10 cellular contexts compared by ENCODE assay signal in genomic region chrX:85052636-85053343, GRCh38. TPM values are rescaled to one million over a fixed set of nuclear protein-coding genes. Genes with fewer than 3 reads are reported as not detected.
DNase-seq lines count a peak whose midpoint lies in the region; ATAC-seq and TF ChIP-seq lines count a peak whose summit lies in the region.
"Had no signal": no experiment of that assay in that cellular context is flagged by ENCODE, and none has a peak within 500 bp of the region (broad histone marks: within the 10 kb centered on the region; RNA-seq: fewer than 3 reads in every experiment).

No MANE protein-coding gene starts in this region.

- H3K4me2 ChIP-seq in OCI-LY1 (ENCODE audit: low read length) = no peak overlapping the region

- no peaks in the 10 kb centered on the region for H3K27me3 ChIP-seq in OCI-LY1 (ENCODE audit: insufficient read depth, low read length)
- no peaks in the 10 kb centered on the region for H3K27me3 ChIP-seq in H7 (ENCODE audit: control insufficient read depth, insufficient read depth, low read length)

- peak overlapping the region; percentile 13 for H3K27ac Mint-ChIP-seq in activated naive CD4-positive, alpha-beta T cell treated with anti-CD3 and anti-CD28 coated beads for 36 hours
- peak overlapping the region; percentile 48 to 86 for H3K27ac Mint-ChIP-seq in stimulated activated naive CD8-positive, alpha-beta T cell treated with anti-CD3 and anti-CD28 coated beads, Interleukin-15, amount 100 ng/mL, for 72 hours
- H3K27ac Mint-ChIP-seq: activated CD4-positive, alpha-beta T cell treated with anti-CD3 and anti-CD28 coated beads, Interleukin-2, amount 10 ng/mL, durations not matched to agents 24 days and 14 days had no signal

- TF ChIP-seq CTCF in OCI-LY1 (IDR thresholded peaks at IDR 0.05; ENCODE audit: low read length) (peak; percentile 35; the same call in 1 of the 2 replicates), fibroblast of mammary gland (conservative IDR thresholded peaks at IDR 0.05; ENCODE audit: control insufficient read depth, insufficient read depth, low read depth, low read length) (peak; percentile 43), GM10248 (IDR thresholded peaks at IDR 0.05; ENCODE audit: control extremely low read depth, extremely low read depth, low read depth, missing control alignments) (no peak)

- no peak overlapping the region for H3K4me3 ChIP-seq in OCI-LY1 (ENCODE audit: low read depth, low read length, poor library complexity, severe bottlenecking)
- no peak overlapping the region for H3K4me3 ChIP-seq in fibroblast of mammary gland (ENCODE audit: control insufficient read depth, low read depth, low read length)
- no peak overlapping the region for H3K4me3 ChIP-seq in H7 (ENCODE audit: insufficient read depth, low read depth, low read length)

- H3K27me3 Mint-ChIP-seq in activated naive CD4-positive, alpha-beta T cell treated with anti-CD3 and anti-CD28 coated beads for 36 hours (ENCODE audit: low read depth) = no peaks in the 10 kb centered on the region
- H3K27me3 Mint-ChIP-seq in stimulated activated naive CD8-positive, alpha-beta T cell treated with anti-CD3 and anti-CD28 coated beads, Interleukin-15, amount 100 ng/mL, for 72 hours = no peaks in the 10 kb centered on the region
- H3K27me3 Mint-ChIP-seq: activated CD4-positive, alpha-beta T cell treated with anti-CD3 and anti-CD28 coated beads, Interleukin-2, amount 10 ng/mL, durations not matched to agents 24 days and 14 days had no signal

- no peak overlapping the region for H3K27ac ChIP-seq in OCI-LY1 (ENCODE audit: low read depth, low read length, poor library complexity, severe bottlenecking)

- no peak for DNase-seq in activated naive CD4-positive, alpha-beta T cell treated with anti-CD3 and anti-CD28 coated beads for 36 hours
- DNase-seq in activated naive CD4-positive, alpha-beta T cell treated with anti-CD3 and anti-CD28 coated beads, Interleukin-2, amount 50 U/mL, for 16 hours = no peak
- DNase-seq in fibroblast of mammary gland (ENCODE audit: low read depth) (peak; percentile 90), nucleus accumbens (lab: John Stamatoyannopoulos, UW) (no peak), GM10248 (ENCODE audit: extremely low spot score) (no peak), H7 (no peak)
- no peak for DNase-seq in stimulated activated naive CD8-positive, alpha-beta T cell treated with anti-CD3 and anti-CD28 coated beads, Interleukin-15, amount 100 ng/mL, for 72 hours
- DNase-seq: activated CD4-positive, alpha-beta T cell treated with anti-CD3 and anti-CD28 coated beads, Interleukin-2, amount 10 ng/mL, durations not matched to agents 24 days and 14 days; left colon had no signal

- no peaks in the 10 kb centered on the region for H3K9me2 ChIP-seq in OCI-LY1 (ENCODE audit: low read depth, low read length)

- peak; percentile 86 for ATAC-seq in stimulated activated naive CD8-positive, alpha-beta T cell treated with anti-CD3 and anti-CD28 coated beads, Interleukin-15, amount 100 ng/mL, for 72 hours
- ATAC-seq: left colon had no signal

- no peaks in the 10 kb centered on the region for H3K79me2 ChIP-seq in OCI-LY1 (ENCODE audit: insufficient read depth, low read length)

- H3K9me3 ChIP-seq in OCI-LY1 (ENCODE audit: low read length) = no peaks in the 10 kb centered on the region

- H4K20me1 ChIP-seq in OCI-LY1 (ENCODE audit: insufficient read depth, low read length) = no peaks in the 10 kb centered on the region

- H3K36me3 ChIP-seq in OCI-LY1 (ENCODE audit: insufficient read depth, low read length) (no peaks in the 10 kb centered on the region), H7 (replicated peaks; ENCODE audit: control insufficient read depth, insufficient read depth, low read length) (no peaks in the 10 kb centered on the region)

- H3F3A ChIP-seq in OCI-LY1 (ENCODE audit: insufficient read depth, low read length) = no peaks in the 10 kb centered on the region

- H3K9me3 Mint-ChIP-seq in activated naive CD4-positive, alpha-beta T cell treated with anti-CD3 and anti-CD28 coated beads for 36 hours = no peaks in the 10 kb centered on the region
- no peaks in the 10 kb centered on the region for H3K9me3 Mint-ChIP-seq in stimulated activated naive CD8-positive, alpha-beta T cell treated with anti-CD3 and anti-CD28 coated beads, Interleukin-15, amount 100 ng/mL, for 72 hours
- H3K9me3 Mint-ChIP-seq: activated CD4-positive, alpha-beta T cell treated with anti-CD3 and anti-CD28 coated beads, Interleukin-2, amount 10 ng/mL, durations not matched to agents 24 days and 14 days had no signal

- H3K4me1 ChIP-seq in OCI-LY1 (ENCODE audit: insufficient read depth, low read length, severe bottlenecking) = no peaks in the 10 kb centered on the region

- intact Hi-C loops in activated naive CD4-positive, alpha-beta T cell treated with anti-CD3 and anti-CD28 coated beads for 36 hours (cut with micrococcal nuclease) = loop anchor here (1.0 to 5.0 kb wide), 3 partner anchors 49 to 550 kb away; partner anchors contain the start of genes APOOL and HDX

- POLR2A ChIA-PET in GM10248 (lab: Yijun Ruan, JAX) = no interaction called here

- no peak overlapping the region for H3K4me3 Mint-ChIP-seq in activated naive CD4-positive, alpha-beta T cell treated with anti-CD3 and anti-CD28 coated beads for 36 hours
- no peak overlapping the region for H3K4me3 Mint-ChIP-seq in stimulated activated naive CD8-positive, alpha-beta T cell treated with anti-CD3 and anti-CD28 coated beads, Interleukin-15, amount 100 ng/mL, for 72 hours
- H3K4me3 Mint-ChIP-seq: activated CD4-positive, alpha-beta T cell treated with anti-CD3 and anti-CD28 coated beads, Interleukin-2, amount 10 ng/mL, durations not matched to agents 24 days and 14 days had no signal

- H3K36me3 Mint-ChIP-seq in activated naive CD4-positive, alpha-beta T cell treated with anti-CD3 and anti-CD28 coated beads for 36 hours (ENCODE audit: low read depth) = peaks cover 4% of the 10 kb centered on the region

- no peak overlapping the region for H2AFZ ChIP-seq in OCI-LY1 (ENCODE audit: low read length)

- H3K4me1 Mint-ChIP-seq in activated naive CD4-positive, alpha-beta T cell treated with anti-CD3 and anti-CD28 coated beads for 36 hours (ENCODE audit: low read depth) = peaks cover 13% of the 10 kb centered on the region
- H3K4me1 Mint-ChIP-seq in stimulated activated naive CD8-positive, alpha-beta T cell treated with anti-CD3 and anti-CD28 coated beads, Interleukin-15, amount 100 ng/mL, for 72 hours = no peaks in the 10 kb centered on the region
- H3K4me1 Mint-ChIP-seq: activated CD4-positive, alpha-beta T cell treated with anti-CD3 and anti-CD28 coated beads, Interleukin-2, amount 10 ng/mL, durations not matched to agents 24 days and 14 days had no signal

- H3K9ac ChIP-seq in OCI-LY1 (ENCODE audit: low read length) = no peak overlapping the region

- CTCF ChIA-PET in activated naive CD4-positive, alpha-beta T cell treated with anti-CD3 and anti-CD28 coated beads for 36 hours (lab: Charles Lee) = interaction anchor here (0.6 to 1.0 kb wide), 2 partner anchors 65 to 111 kb away, joined by 3 to 4 read pairs; no protein-coding TSS in a partner anchor
- CTCF ChIA-PET in GM10248 (lab: Yijun Ruan, JAX) = interaction anchor here (0.9 to 2.3 kb wide), 11 partner anchors 8 to 1007 kb away, joined by 3 to 12 read pairs (median 4); no protein-coding TSS in a partner anchor

RNA-seq across cellular contexts. Expression of gene APOOL, which starts 49.1 kb away (rescaled TPM):
- total RNA-seq in activated naive CD4-positive, alpha-beta T cell treated with anti-CD3 and anti-CD28 coated beads for 36 hours = 10 to 100 TPM; 23.3 to 24.1 TPM
- total RNA-seq in H7 (2014; rRNA removed; shearing (Covaris generic)) = 5.6 and 13.7 TPM in 2 replicates
